ENCODE assay signal across 33 cellular contexts in genomic region chr1:34361121-34361520, GRCh38.
"Had no signal": no experiment of that assay in that cellular context is flagged by ENCODE, and none has a peak within 500 bp of the region (broad histone marks: within the 10 kb centered on the region; RNA-seq: fewer than 3 reads in every experiment).

No MANE protein-coding gene starts in this region.

- H3K27ac ChIP-seq: ascending aorta, cardiac muscle cell, PC-9, RWPE1, VCaP had no signal

- H3K4me3 ChIP-seq: ascending aorta, cardiac muscle cell, PC-9 had no signal

- H3K27ac Mint-ChIP-seq: activated B cell treated with CpG ODN at 0.5 μM for 24 hours; activated CD4-positive, alpha-beta T cell treated with anti-CD3 and anti-CD28 coated beads, Interleukin-2, amount 10 ng/mL, durations not matched to agents 24 days and 14 days; activated CD8-positive, alpha-beta T cell treated with anti-CD3 and anti-CD28 coated beads, Interleukin-2, amount 10 ng/mL, durations not matched to agents 7 days and 5 days; activated naive CD4-positive, alpha-beta T cell treated with anti-CD3 and anti-CD28 coated beads, Interleukin-2, amount 50 U/mL, for 24 hours; activated naive CD8-positive, alpha-beta T cell treated with anti-CD3 and anti-CD28 coated beads, Interleukin-2, amount 10 ng/mL, durations not matched to agents 7 days and 5 days; activated T-cell treated with anti-CD3 and anti-CD28 coated beads, Interleukin-2, amount 50 U/mL, for 24 hours; activated T-helper 2 cell treated with anti-CD3 and anti-CD28 coated beads, Interferon-gamma antibody, Interleukin-2, Interleukin-4, amounts not matched to agents 10 μg/mL and 5 μg/mL and 100 μg/mL, durations not matched to agents 14 hours and 24 hours and 36 hours had no signal

- H3K9me3 Mint-ChIP-seq: activated CD4-positive, alpha-beta T cell treated with anti-CD3 and anti-CD28 coated beads, Interleukin-2, amount 10 ng/mL, durations not matched to agents 24 days and 14 days; activated naive CD4-positive, alpha-beta T cell treated with anti-CD3 and anti-CD28 coated beads, Interleukin-2, amount 50 U/mL, for 24 hours; activated naive CD8-positive, alpha-beta T cell treated with anti-CD3 and anti-CD28 coated beads, Interleukin-2, amount 10 ng/mL, durations not matched to agents 7 days and 5 days; activated T-helper 2 cell treated with anti-CD3 and anti-CD28 coated beads, Interferon-gamma antibody, Interleukin-2, Interleukin-4, amounts not matched to agents 10 μg/mL and 5 μg/mL and 100 μg/mL, durations not matched to agents 14 hours and 24 hours and 36 hours; central memory CD8-positive, alpha-beta T cell had no signal

- H3K36me3 Mint-ChIP-seq: activated naive CD4-positive, alpha-beta T cell treated with anti-CD3 and anti-CD28 coated beads, Interleukin-2, amount 50 U/mL, for 24 hours; activated naive CD8-positive, alpha-beta T cell treated with anti-CD3 and anti-CD28 coated beads, Interleukin-2, amount 10 ng/mL, durations not matched to agents 7 days and 5 days had no signal

- H3K27me3 Mint-ChIP-seq: activated CD4-positive, alpha-beta T cell treated with anti-CD3 and anti-CD28 coated beads, Interleukin-2, amount 10 ng/mL, durations not matched to agents 24 days and 14 days had no signal

- H3K4me1 Mint-ChIP-seq: activated B cell treated with CpG ODN at 0.5 μM for 24 hours; activated CD4-positive, alpha-beta T cell treated with anti-CD3 and anti-CD28 coated beads, Interleukin-2, amount 10 ng/mL, durations not matched to agents 24 days and 14 days; activated naive CD4-positive, alpha-beta T cell treated with anti-CD3 and anti-CD28 coated beads, Interleukin-2, amount 50 U/mL, for 24 hours; activated naive CD8-positive, alpha-beta T cell treated with anti-CD3 and anti-CD28 coated beads, Interleukin-2, amount 10 ng/mL, durations not matched to agents 7 days and 5 days; central memory CD8-positive, alpha-beta T cell had no signal

- ATAC-seq: activated CD8-positive, alpha-beta T cell treated with anti-CD3 and anti-CD28 coated beads, Interleukin-2, amount 10 ng/mL, durations not matched to agents 7 days and 5 days; Right ventricle myocardium inferior had no signal

- DNase-seq: activated B cell treated with CpG ODN at 0.5 μM for 24 hours; activated CD4-positive, alpha-beta T cell treated with anti-CD3 and anti-CD28 coated beads for 1 hour; activated CD4-positive, alpha-beta T cell treated with anti-CD3 and anti-CD28 coated beads, Interleukin-2, amount 10 ng/mL, durations not matched to agents 24 days and 14 days; activated CD4-positive, alpha-beta T cell treated with anti-CD3 and anti-CD28 coated beads, Interleukin-2, amount 50 U/mL, for 48 hours; activated CD8-positive, alpha-beta T cell treated with anti-CD3 and anti-CD28 coated beads, Interleukin-2, amount 10 ng/mL, durations not matched to agents 7 days and 5 days; activated gamma-delta T cell; activated naive CD4-positive, alpha-beta T cell treated with Interleukin-2 at 50 U/mL for 16 hours; activated naive CD8-positive, alpha-beta T cell treated with anti-CD3 and anti-CD28 coated beads, Interleukin-2, amount 10 ng/mL, durations not matched to agents 7 days and 5 days; activated T-cell treated with anti-CD3 and anti-CD28 coated beads, Interleukin-2, amount 50 U/mL, for 24 hours; amygdala; NCI-H1048; NCI-H1105 treated with DMSO at 0.1 percent for 48 hours; NCI-H1436; NCI-H1694; NCI-H1930; NCI-H2081 treated with DMSO at 0.1 percent for 48 hours; NCI-H226; NCI-H446 treated with DMSO at 0.1 percent for 48 hours; NCI-H524; NK-92 treated with Interleukin-12 subunit alpha and Interleukin-12 subunit beta, amount 100 ng/mL, for 24 hours; PC-9; SW 1271; T-helper 1 cell; T-helper 2 cell; T-helper 9 cell had no signal

- H3K4me3 Mint-ChIP-seq: activated B cell treated with CpG ODN at 0.5 μM for 24 hours; activated CD4-positive, alpha-beta T cell treated with anti-CD3 and anti-CD28 coated beads, Interleukin-2, amount 10 ng/mL, durations not matched to agents 24 days and 14 days; activated CD8-positive, alpha-beta T cell treated with anti-CD3 and anti-CD28 coated beads, Interleukin-2, amount 10 ng/mL, durations not matched to agents 7 days and 5 days; activated naive CD4-positive, alpha-beta T cell treated with anti-CD3 and anti-CD28 coated beads, Interleukin-2, amount 50 U/mL, for 24 hours; activated naive CD8-positive, alpha-beta T cell treated with anti-CD3 and anti-CD28 coated beads, Interleukin-2, amount 10 ng/mL, durations not matched to agents 7 days and 5 days; activated T-cell treated with anti-CD3 and anti-CD28 coated beads, Interleukin-2, amount 50 U/mL, for 24 hours; central memory CD8-positive, alpha-beta T cell had no signal
